In the genomic region with DNA sequence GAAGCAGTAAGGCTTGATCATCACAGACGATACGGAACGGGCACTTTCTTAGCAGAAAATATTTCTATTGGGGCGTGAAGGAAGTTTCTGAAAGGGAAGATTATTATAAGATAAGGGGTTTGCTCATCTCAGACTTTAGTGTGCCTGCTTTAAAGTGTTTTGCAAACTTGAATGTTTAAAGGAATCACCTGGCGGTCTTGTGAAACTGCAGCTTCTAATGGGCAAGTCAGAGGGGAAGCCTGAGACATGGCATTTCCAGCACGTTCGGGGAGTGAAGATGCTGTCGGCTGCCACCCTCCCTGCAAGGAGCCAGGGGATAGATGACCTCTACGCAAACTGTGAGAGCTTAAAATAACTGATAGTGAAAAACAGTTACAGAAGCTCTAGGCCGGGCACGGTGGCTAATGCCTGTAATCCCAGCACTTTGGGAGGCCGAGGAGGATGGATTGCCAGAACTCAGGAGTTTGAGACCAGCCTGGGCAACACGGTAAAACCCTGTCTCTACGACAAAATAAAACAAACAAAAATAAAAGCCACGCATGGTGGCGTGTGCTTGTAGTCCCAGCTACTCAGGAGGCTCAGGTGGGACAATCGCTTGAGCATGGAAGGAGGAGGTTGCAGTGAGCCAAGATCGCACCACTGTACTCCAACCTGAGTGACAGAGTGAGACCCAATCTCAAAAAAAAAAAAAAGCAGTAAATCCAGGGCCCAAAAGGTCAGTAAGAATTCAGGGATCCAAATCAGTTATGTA, we compare ENCODE assay signal across 8 cellular contexts. TPM values are rescaled to one million over a fixed set of nuclear protein-coding genes. Genes with fewer than 3 reads are reported as not detected.
A peak's percentile ranks its signal among the peaks of the same experiment; 100 is the strongest.
DNase-seq lines count a peak whose midpoint lies in the region; ATAC-seq lines count a peak whose summit lies in the region.

No MANE protein-coding gene starts in this region.

- no peaks in the 10 kb centered on the region for H3K36me3 ChIP-seq in CD4-positive, CD25-positive, alpha-beta regulatory T cell (ENCODE audit: control insufficient read depth, insufficient read depth, low read length)
- H3K36me3 ChIP-seq in muscle layer of colon (ENCODE audit: insufficient read depth, low read length): no peaks in the 10 kb centered on the region

- H3K27me3 ChIP-seq in CD4-positive, CD25-positive, alpha-beta regulatory T cell (ENCODE audit: control insufficient read depth, insufficient read depth, low read length): no peaks in the 10 kb centered on the region
- H3K27me3 ChIP-seq in muscle layer of colon (ENCODE audit: control insufficient read depth in 1 of 2, insufficient read depth in 2 of 2, low read length in 2 of 2): no peaks in the 10 kb centered on the region

- no peak for ATAC-seq in CD4-positive, CD25-positive, alpha-beta regulatory T cell (ENCODE audit: low read depth in 2 of 2)
- ATAC-seq in central memory CD8-positive, alpha-beta T cell (replicated peaks; ENCODE audit: extremely low read depth, poor library complexity, severe bottlenecking): no peak
- no peak for ATAC-seq in esophagus mucosa

- H3K27ac Mint-ChIP-seq in CD4-positive, CD25-positive, alpha-beta regulatory T cell: peak overlapping the region; percentile 0 to 87 (median 87)
- peak overlapping the region; percentile 48 to 90 (median 58) for H3K27ac Mint-ChIP-seq in IgD-negative memory B cell
- peak overlapping the region; percentile 57 for H3K27ac Mint-ChIP-seq in central memory CD8-positive, alpha-beta T cell (ENCODE audit: low read depth)

- H3K4me1 ChIP-seq in CD4-positive, CD25-positive, alpha-beta regulatory T cell (ENCODE audit: control insufficient read depth, insufficient read depth, low read length, poor library complexity, severe bottlenecking): peaks cover 24% of the 10 kb centered on the region
- H3K4me1 ChIP-seq in muscle layer of colon (ENCODE audit: insufficient read depth, low read length): peaks cover 23% of the 10 kb centered on the region

- peaks cover 0 to 2% (median 0%) of the 10 kb centered on the region in 7 donors for H3K9me3 Mint-ChIP-seq in CD4-positive, CD25-positive, alpha-beta regulatory T cell
- H3K9me3 Mint-ChIP-seq in IgD-negative memory B cell: no peaks in the 10 kb centered on the region
- H3K9me3 Mint-ChIP-seq in central memory CD8-positive, alpha-beta T cell: no peaks in the 10 kb centered on the region

- H3K27me3 Mint-ChIP-seq in CD4-positive, CD25-positive, alpha-beta regulatory T cell: peaks cover 4% of the 10 kb centered on the region
- no peaks in the 10 kb centered on the region for H3K27me3 Mint-ChIP-seq in IgD-negative memory B cell
- H3K27me3 Mint-ChIP-seq in central memory CD8-positive, alpha-beta T cell: no peaks in the 10 kb centered on the region

- H3K27ac ChIP-seq in CD4-positive, CD25-positive, alpha-beta regulatory T cell (ENCODE audit: insufficient read depth, low read length, poor library complexity, severe bottlenecking): no peak overlapping the region
- peak overlapping the region; percentile 69 for H3K27ac ChIP-seq in muscle layer of colon (ENCODE audit: low read depth, low read length)

- H3K9ac ChIP-seq in muscle layer of colon (ENCODE audit: low read length): peak overlapping the region; percentile 75

- no peak for DNase-seq in CD4-positive, CD25-positive, alpha-beta regulatory T cell
- DNase-seq in central memory CD8-positive, alpha-beta T cell (ENCODE audit: low spot score in 2 of 2): no peak
- no peak for DNase-seq in COR-L47 (lab: John Stamatoyannopoulos, UW)
- DNase-seq in NCI-H1105 (lab: John Stamatoyannopoulos, UW): no peak
- DNase-seq in NCI-H1092 treated with DMSO at 0.1 percent for 48 hours (lab: John Stamatoyannopoulos, UW): no peak

- H3K4me1 Mint-ChIP-seq in CD4-positive, CD25-positive, alpha-beta regulatory T cell: peaks cover 16 to 54% (median 33%) of the 10 kb centered on the region in 4 donors
- H3K4me1 Mint-ChIP-seq in IgD-negative memory B cell: peaks cover 27 to 38% (median 32%) of the 10 kb centered on the region in 3 donors
- peaks cover 32% of the 10 kb centered on the region for H3K4me1 Mint-ChIP-seq in central memory CD8-positive, alpha-beta T cell

- H3K4me3 Mint-ChIP-seq in CD4-positive, CD25-positive, alpha-beta regulatory T cell: peak overlapping the region; percentile 82 to 96 (median 92)
- peak overlapping the region; percentile 82 to 98 (median 94) for H3K4me3 Mint-ChIP-seq in IgD-negative memory B cell
- H3K4me3 Mint-ChIP-seq in central memory CD8-positive, alpha-beta T cell: peak overlapping the region; percentile 81

- H3K9me3 ChIP-seq in CD4-positive, CD25-positive, alpha-beta regulatory T cell (ENCODE audit: control insufficient read depth in 2 of 2, low read length in 2 of 2): no peaks in the 10 kb centered on the region
- H3K9me3 ChIP-seq in muscle layer of colon (ENCODE audit: low read length): no peaks in the 10 kb centered on the region

- H3K36me3 Mint-ChIP-seq in CD4-positive, CD25-positive, alpha-beta regulatory T cell: no peaks in the 10 kb centered on the region
- H3K36me3 Mint-ChIP-seq in IgD-negative memory B cell: no peaks in the 10 kb centered on the region
- H3K36me3 Mint-ChIP-seq in central memory CD8-positive, alpha-beta T cell (ENCODE audit: insufficient read depth): peaks cover 6% of the 10 kb centered on the region

- H3K4me3 ChIP-seq in CD4-positive, CD25-positive, alpha-beta regulatory T cell (ENCODE audit: low read depth, low read length): peak overlapping the region; percentile 90
- peak overlapping the region; percentile 41 to 74 for H3K4me3 ChIP-seq in muscle layer of colon (ENCODE audit: low read depth in 1 of 2, low read length in 2 of 2)

RNA-seq across cellular contexts. Expression of a gene that starts 2.3 kb away (rescaled TPM):
- 5.2 TPM for total RNA-seq in CD4-positive, CD25-positive, alpha-beta regulatory T cell
- 1 to 10 TPM; 3.1 to 4.9 (median 4.2) TPM for polyA plus RNA-seq in CD4-positive, CD25-positive, alpha-beta regulatory T cell
- 7.3 TPM for polyA plus RNA-seq in IgD-negative memory B cell
- total RNA-seq in esophagus mucosa: 12.7 TPM
